In genomic region chr9:98901843-98902242, GRCh38 we compare ENCODE assay signal across 2 cellular contexts. TPM values are rescaled to one million over a fixed set of nuclear protein-coding genes. Genes with fewer than 3 reads are reported as not detected.
"Had no signal": no experiment of that assay in that cellular context is flagged by ENCODE, and none has a peak within 500 bp of the region (broad histone marks: within the 10 kb centered on the region; RNA-seq: fewer than 3 reads in every experiment).

No MANE protein-coding gene starts in this region.

RNA-seq across cellular contexts. Expression of gene COL15A1, which starts 41.9 kb away (rescaled TPM):
- total RNA-seq: endothelial cell of umbilical vein, foreskin keratinocyte had no signal
- polyA plus RNA-seq: endothelial cell of umbilical vein had no signal
